Comparison of ENCODE assay signal across 8 cellular contexts in genomic region chr7:100088621-100089457, GRCh38. TPM values are rescaled to one million over a fixed set of nuclear protein-coding genes. Genes with fewer than 3 reads are reported as not detected.
DNase-seq lines count a peak whose midpoint lies in the region; ATAC-seq and TF ChIP-seq lines count a peak whose summit lies in the region.

Gene COPS6, plus strand, starts transcription at chr7:100088969. Its CDS starts 22 bp downstream, at chr7:100088991.

- peak within 1 kb of the TSS; percentile 9 for H3K27ac Mint-ChIP-seq in Calu3 (ENCODE audit: unreplicated experiment)

- H3K4me3 ChIP-seq in iPS-18c (ENCODE audit: insufficient read depth, low read depth, low read length) (peak within 1 kb of the TSS; percentile 94), skeletal muscle satellite cell (ENCODE audit: low read length) (peak within 1 kb of the TSS; percentile 88)

- H3K27me3 ChIP-seq in skeletal muscle satellite cell (ENCODE audit: control insufficient read depth, insufficient read depth, low read length) = no peaks in the 10 kb centered on the region

- intact Hi-C loops in Calu3 (cut with micrococcal nuclease; ENCODE audit: unreplicated experiment) = no loop called here

- no peak for TF ChIP-seq CTCF in Calu3 (IDR thresholded peaks at IDR 0.05; ENCODE audit: unreplicated experiment)
- no peak for TF ChIP-seq CTCF in VCaP (conservative IDR thresholded peaks at IDR 0.05)

- in situ Hi-C loops in T47D (cut with HindIII; ENCODE audit: low pct_unique_long_range_greater_than_20kb, low sequenced_read_pairs) = no loop called here

- H3K36me3 Mint-ChIP-seq in Calu3 (ENCODE audit: insufficient read depth, unreplicated experiment) = peaks cover 52% of the 10 kb centered on the region

- peak within 1 kb of the TSS; percentile 93 for H3K27ac ChIP-seq in VCaP

- peaks cover 37% of the 10 kb centered on the region for H3K36me3 ChIP-seq in skeletal muscle satellite cell (ENCODE audit: insufficient read depth, low read length)

- CTCF ChIA-PET in Calu3 (lab: Charles Lee) = interaction anchor here (0.7 kb wide), 1 partner anchor 9 kb away, joined by 3 read pairs; no protein-coding TSS in a partner anchor

- peak within 1 kb of the TSS; percentile 93 for H3K9ac ChIP-seq in skeletal muscle satellite cell (ENCODE audit: low read depth, low read length)

- H3K4me1 ChIP-seq in skeletal muscle satellite cell (ENCODE audit: control insufficient read depth, insufficient read depth, low read length) = peaks cover 43% of the 10 kb centered on the region

- no peaks in the 10 kb centered on the region for H3K27me3 Mint-ChIP-seq in Calu3 (ENCODE audit: unreplicated experiment)

- DNase-seq in Calu3 = peak; percentile 88
- DNase-seq in GOT3 (lab: John Stamatoyannopoulos, UW) = peak; percentile 17
- peak; percentile 50 for DNase-seq in NCI-H2029 (lab: John Stamatoyannopoulos, UW)
- DNase-seq in T47D (ENCODE audit: low read depth in 1 of 2, low spot score in 1 of 2) = peak; percentile 64 to 79

- H3K4me1 Mint-ChIP-seq in Calu3 (ENCODE audit: low read depth, unreplicated experiment) = peaks cover 11% of the 10 kb centered on the region

- H3K9me3 ChIP-seq in iPS-18c (ENCODE audit: control insufficient read depth, insufficient read depth, low read length) (no peaks in the 10 kb centered on the region), skeletal muscle satellite cell (replicated peaks; ENCODE audit: low read length) (no peaks in the 10 kb centered on the region)

- no peak for ATAC-seq in HG03139 (IDR thresholded peaks at IDR 0.05; ENCODE audit: unreplicated experiment)

- no peaks in the 10 kb centered on the region for H3K9me3 Mint-ChIP-seq in Calu3 (ENCODE audit: low read depth, unreplicated experiment)

- H3K4me2 ChIP-seq in skeletal muscle satellite cell (ENCODE audit: low read length) = peak within 1 kb of the TSS; percentile 85

- H3K4me3 Mint-ChIP-seq in Calu3 (ENCODE audit: low read depth, unreplicated experiment) = peak within 1 kb of the TSS; percentile 79

- TSS peak; percentile 12 for BruUV-seq in Calu3 (replicated peaks; lab: Mats Ljungman, UMichigan)

RNA-seq across cellular contexts. Expression of gene COPS6, which starts in this region (rescaled TPM):
- total RNA-seq in Calu3 (2022) = 97.1 and 110 TPM in 2 replicates
- 65.4 and 72.5 TPM in 2 replicates for total RNA-seq in skeletal muscle satellite cell (2012; rRNA removed)

Comparison
In these comparisons a context has a peak if more than half of its experiments do, and no peak if none do; other contexts are left out.
1. DNase-seq: peak in every context shown above with its lines; median percentile 88 in Calu3; 72 in T47D; 50 in NCI-H2029; 17 in GOT3.